ENCODE assay signal across 30 cellular contexts in genomic region chr12:127980585-127980984, GRCh38.
"Had no signal": no experiment of that assay in that cellular context is flagged by ENCODE, and none has a peak within 500 bp of the region (broad histone marks: within the 10 kb centered on the region; RNA-seq: fewer than 3 reads in every experiment).

No MANE protein-coding gene starts in this region.

- H3K9me3 ChIP-seq: mucosa of descending colon, neutrophil, ovary, right lobe of liver, suprapubic skin, thoracic aorta, tibial artery, upper lobe of right lung had no signal

- H3K4me1 ChIP-seq: left ventricle myocardium inferior, right atrium auricular region, right lobe of liver, stomach, suprapubic skin, tibial artery, upper lobe of right lung had no signal

- ATAC-seq: left colon; mucosa of descending colon; naive thymus-derived CD4-positive, alpha-beta T cell; natural killer cell treated with Interleukin-12 subunit alpha and Interleukin-12 subunit beta and Interleukin-15 and Interleukin-18, amount 100 ng/mL, for 72 hours; right lobe of liver; stimulated activated naive B cell treated with anti-CD40 and anti-IgM and Interleukin-4, amounts not matched to agents 10 μg/mL and 1 μg/mL and 100 μg/mL, for 72 hours; stimulated activated naive CD8-positive, alpha-beta T cell treated with anti-CD3 and anti-CD28 coated beads, Interleukin-15, Interleukin-2, amounts not matched to agents 100 U/mL and 50 U/mL, for 24 hours; upper lobe of right lung had no signal

- FAIRE-seq: islet of Langerhans, kidney, urothelium cell line had no signal

- DNase-seq: hippocampal formation; immature natural killer cell; kidney; left colon; left ventricle myocardium inferior; midbrain; mucosa of descending colon; naive thymus-derived CD4-positive, alpha-beta T cell; occipital lobe; ovary; right lobe of liver; stimulated activated CD4-positive, alpha-beta T cell treated with anti-CD3 and anti-CD28 coated beads, Interleukin-1b, Interleukin-23, amount 100 ng/mL, for 48 hours; stimulated activated CD4-positive, alpha-beta T cell treated with anti-CD3 and anti-CD28 coated beads, Interleukin-2, amount 100 ng/mL, for 48 hours; stimulated activated CD4-positive, alpha-beta T cell treated with anti-CD3 and anti-CD28 coated beads, Interleukin-4, amount 100 ng/mL, for 4 hours; stimulated activated CD8-positive, alpha-beta memory T cell treated with anti-CD3 and anti-CD28 coated beads, Interleukin-4, amount 100 ng/mL, for 48 hours; stimulated activated naive B cell treated with anti-CD40 and anti-IgM and Interleukin-4, amounts not matched to agents 10 μg/mL and 1 μg/mL and 100 μg/mL, for 72 hours; stimulated activated naive CD8-positive, alpha-beta T cell treated with anti-CD3 and anti-CD28 coated beads, Interleukin-15, Interleukin-2, amounts not matched to agents 100 U/mL and 50 U/mL, for 24 hours; stomach; tibial artery; trophoblast cell; upper lobe of right lung had no signal

- H3K4me3 ChIP-seq: left ventricle myocardium inferior, lung, mucosa of descending colon, ovary, right atrium auricular region, right lobe of liver, smooth muscle cell, stomach, suprapubic skin, thoracic aorta, tibial artery, upper lobe of right lung had no signal

- H3K4me2 ChIP-seq: smooth muscle cell had no signal

- H3K36me3 ChIP-seq: left ventricle myocardium inferior, neutrophil, ovary, right atrium auricular region, right lobe of liver, stomach, suprapubic skin, thoracic aorta, tibial artery, upper lobe of right lung had no signal

- H3K27ac ChIP-seq: left ventricle myocardium inferior, neutrophil, ovary, right atrium auricular region, right lobe of liver, stomach, suprapubic skin, thoracic aorta, tibial artery, upper lobe of right lung had no signal

- H3K27me3 ChIP-seq: neutrophil, ovary, right atrium auricular region, right lobe of liver, suprapubic skin, tibial artery, upper lobe of right lung had no signal
